Comparison of ENCODE assay signal across 10 cellular contexts in the genomic region with DNA sequence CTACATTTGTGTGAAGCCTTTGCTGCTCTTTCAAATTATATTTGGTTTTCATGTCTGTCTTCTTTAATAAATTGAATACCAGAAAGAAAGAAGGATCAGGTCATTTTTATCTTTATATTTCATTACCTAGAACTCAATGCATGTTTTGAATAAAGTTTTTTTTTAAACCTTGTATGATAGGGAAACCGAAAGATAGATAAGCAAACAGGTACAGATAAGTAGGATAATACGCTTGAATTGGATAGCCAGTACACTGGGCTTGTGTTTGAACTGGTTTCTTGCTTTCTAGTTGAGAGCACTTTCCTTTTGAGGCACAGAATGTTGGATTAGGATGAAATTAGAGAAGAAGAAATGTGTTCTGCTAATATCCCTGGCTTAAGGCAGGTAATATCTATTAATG. TPM values are rescaled to one million over a fixed set of nuclear protein-coding genes. Genes with fewer than 3 reads are reported as not detected.
A peak's percentile ranks its signal among the peaks of the same experiment; 100 is the strongest.
DNase-seq lines count a peak whose midpoint lies in the region; ATAC-seq, FAIRE-seq and TF ChIP-seq lines count a peak whose summit lies in the region.
"Had no signal": no experiment of that assay in that cellular context is flagged by ENCODE, and none has a peak within 500 bp of the region (broad histone marks: within the 10 kb centered on the region; RNA-seq: fewer than 3 reads in every experiment).

No MANE protein-coding gene starts in this region.

- peak; percentile 62 for DNase-seq in NCI-H1092 treated with DMSO at 0.1 percent for 48 hours (lab: John Stamatoyannopoulos, UW)
- no peak for DNase-seq in NCI-H1092 (lab: John Stamatoyannopoulos, UW)
- DNase-seq in GM12878 (ENCODE audit: low read depth, low spot score) = no peak
- DNase-seq in lower lobe of right lung = no peak
- no peak for DNase-seq in thoracic aorta (ENCODE audit: low spot score)
- no peak for DNase-seq in HT-29 (ENCODE audit: low spot score)
- DNase-seq in stimulated activated naive CD4-positive, alpha-beta T cell (lab: John Stamatoyannopoulos, UW) = no peak
- DNase-seq in CD14-positive monocyte (ENCODE audit: low spot score) = no peak

- H3K9me3 ChIP-seq in GM12878 (replicated peaks; ENCODE audit: control insufficient read depth, insufficient read depth, low read length) (peaks cover 8% of the 10 kb centered on the region), lower lobe of right lung (peaks cover 11% of the 10 kb centered on the region), thoracic aorta (peaks cover 9% of the 10 kb centered on the region)

- no peaks in the 10 kb centered on the region for H4K20me1 ChIP-seq in GM12878 (ENCODE audit: control insufficient read depth, insufficient read depth)

- in situ Hi-C loops in GM12878 (cut with MboI) = no loop called here

- POLR2A ChIA-PET in GM12878 (lab: Charles Lee) = interaction anchor here (0.6 kb wide), 1 partner anchor 1401 kb away, joined by 5 read pairs; no protein-coding TSS in a partner anchor

- TF ChIP-seq RAD21 in GM12878 (IDR thresholded peaks at IDR 0.05; ENCODE audit: insufficient read depth, low read depth, low read length) = no peak

- ATAC-seq in GM12878 (no peak), lower lobe of right lung (no peak), thoracic aorta (ENCODE audit: insufficient number of reproducible peaks, low FRiP score, low read depth) (no peak)
- ATAC-seq: activated T-helper 17 cell treated with anti-CD3 and anti-CD28 coated beads, Interleukin-2, amount 50 U/mL, for 72 hours had no signal

- 97% methylated on average over 2 of the region's 2 CpGs for WGBS in GM12878 (ENCODE audit: insufficient coverage, insufficient replicate concordance, low lambda C conversion rate, missing lambda C conversion rate)

- no peak overlapping the region for H3K9ac ChIP-seq in GM12878 (ENCODE audit: control insufficient read depth, insufficient read depth, low read length)

- intact Hi-C loops in GM12878 (cut with micrococcal nuclease; ENCODE audit: unreplicated experiment) (no loop called here), lower lobe of right lung (cut with DNase I) (no loop called here), CD14-positive monocyte (cut with micrococcal nuclease) (no loop called here)

- H3K9me3 Mint-ChIP-seq in CD14-positive monocyte = peaks cover 6 to 15% (median 10%) of the 10 kb centered on the region in 7 donors

- no peak overlapping the region for H2AFZ ChIP-seq in GM12878 (ENCODE audit: control insufficient read depth, low read depth, low read length)

- H3K4me3 ChIP-seq in GM12878 = no peak overlapping the region
- no peak overlapping the region for H3K4me3 ChIP-seq in lower lobe of right lung
- no peak overlapping the region for H3K4me3 ChIP-seq in thoracic aorta

- TF ChIP-seq POLR2A in GM12878 (IDR thresholded peaks at IDR 0.05; ENCODE audit: low read depth, low read length) = no peak

- H3K79me2 ChIP-seq in GM12878 (ENCODE audit: control insufficient read depth, insufficient read depth, low read length) = peaks cover 30% of the 10 kb centered on the region

- no peak for TF ChIP-seq EP300 in GM12878 (IDR thresholded peaks at IDR 0.05; ENCODE audit: borderline replicate concordance in 1 of 2, control insufficient read depth in 1 of 2, low read depth in 2 of 2, low read length in 2 of 2)

- peak overlapping the region in 1 of 7 donors; percentile 73 for H3K27ac Mint-ChIP-seq in CD14-positive monocyte
- H3K27ac Mint-ChIP-seq: activated T-helper 17 cell treated with anti-CD3 and anti-CD28 coated beads, Interleukin-2, amount 50 U/mL, for 72 hours had no signal

- H3K4me3 Mint-ChIP-seq in CD14-positive monocyte = no peak overlapping the region
- H3K4me3 Mint-ChIP-seq: activated T-helper 17 cell treated with anti-CD3 and anti-CD28 coated beads, Interleukin-2, amount 50 U/mL, for 72 hours; neural crest cell had no signal

- H3K36me3 ChIP-seq in GM12878 (ENCODE audit: control insufficient read depth in 2 of 2, insufficient read depth in 2 of 2, low read length in 1 of 2) (peaks cover 2 to 7% of the 10 kb centered on the region in 2 experiments; a peak in 2 of 4 replicates), lower lobe of right lung (no peaks in the 10 kb centered on the region), thoracic aorta (no peaks in the 10 kb centered on the region)

- BruUV-seq in GM12878 (replicated peaks; lab: Mats Ljungman, UMichigan) = no TSS peak

- CTCF ChIA-PET in GM12878 (lab: Yijun Ruan, JAX) = interaction anchor here (0.8 kb wide), 1 partner anchor 146 kb away, joined by 5 read pairs; no protein-coding TSS in a partner anchor

- peaks cover 31 to 42% of the 10 kb centered on the region in 2 donors for H3K36me3 Mint-ChIP-seq in CD14-positive monocyte

- H3K27me3 ChIP-seq in GM12878 (replicated peaks in 1 of 2; ENCODE audit: control insufficient read depth in 2 of 2, insufficient read depth in 2 of 2, low read length in 1 of 2) (no peaks in the 10 kb centered on the region), lower lobe of right lung (ENCODE audit: low read depth) (no peaks in the 10 kb centered on the region), thoracic aorta (replicated peaks; ENCODE audit: insufficient read depth) (no peaks in the 10 kb centered on the region)

- H3K27ac ChIP-seq in GM12878 (ENCODE audit: control insufficient read depth, insufficient read depth) = peak overlapping the region; percentile 31; the same call in 1 of the 2 replicates
- peak overlapping the region; percentile 4 for H3K27ac ChIP-seq in lower lobe of right lung
- H3K27ac ChIP-seq in thoracic aorta = peak overlapping the region; percentile 2 to 23

- TF ChIP-seq CTCF in GM12878 (IDR thresholded peaks at IDR 0.05 in 2 of 3, conservative IDR thresholded peaks at IDR 0.05 in 1 of 3; ENCODE audit: control insufficient read depth in 2 of 3, extremely low read depth in 1 of 3, insufficient read depth in 1 of 3, low read depth in 3 of 3, low read length in 3 of 3) (no peak), lower lobe of right lung (IDR thresholded peaks at IDR 0.05) (no peak), thoracic aorta (IDR thresholded peaks at IDR 0.05) (no peak), CD14-positive monocyte (IDR thresholded peaks at IDR 0.05) (no peak)

- no peak overlapping the region for H3K4me2 ChIP-seq in GM12878 (ENCODE audit: control insufficient read depth, insufficient read depth)

- RAD21 ChIA-PET in GM12878 (lab: Charles Lee; ENCODE audit: unreplicated experiment) = no interaction called here

- H3K4me1 ChIP-seq in GM12878 (ENCODE audit: control insufficient read depth, insufficient read depth, low read length) = peaks cover 3% of the 10 kb centered on the region
- peaks cover 36% of the 10 kb centered on the region for H3K4me1 ChIP-seq in lower lobe of right lung
- H3K4me1 ChIP-seq in thoracic aorta (ENCODE audit: control insufficient read depth in 1 of 2, low read depth in 2 of 2) = peaks cover 20 to 34% of the 10 kb centered on the region in 2 donors

- peaks cover 0 to 2% (median 0%) of the 10 kb centered on the region in 3 donors for H3K27me3 Mint-ChIP-seq in CD14-positive monocyte (ENCODE audit: low read depth in 3 of 3)
- H3K27me3 Mint-ChIP-seq: activated T-helper 17 cell treated with anti-CD3 and anti-CD28 coated beads, Interleukin-2, amount 50 U/mL, for 72 hours had no signal

- SMC1A ChIA-PET in GM12878 (lab: Charles Lee; ENCODE audit: uncharacterized antibody, unreplicated experiment) = interaction anchor here (1.0 to 1.3 kb wide), 4 partner anchors 36 to 78 kb away, joined by 3 read pairs; no protein-coding TSS in a partner anchor

- FAIRE-seq in GM12878 (lab: Jason Lieb, UNC) = no peak

- H3K4me1 Mint-ChIP-seq in CD14-positive monocyte = peaks cover 50% of the 10 kb centered on the region

RNA-seq across cellular contexts. Expression of a gene that starts 46.9 kb away (rescaled TPM):
- total RNA-seq in GM12878 (2013; cell fraction: nucleolus; rRNA removed) = 128 and 134 TPM in 2 replicates
- total RNA-seq in GM12878 (2014; rRNA removed) = 9.9 and 10.9 TPM in 2 replicates
- total RNA-seq in GM12878 (2014; rRNA removed; fragmentation: Illumina TruSeq; extraction: Trizol) = 17.0 and 18.9 TPM in 2 replicates
- total RNA-seq in GM12878 (2021) = 13.3 and 14.1 TPM in 2 replicates
- 16.0 TPM for polyA plus RNA-seq in GM12878 (2011; ENCODE audit: low read depth)
- 18.3 and 33.2 TPM in 2 replicates for polyA plus RNA-seq in GM12878 (2011; rRNA removed)
- 4.1 and 4.6 TPM in 2 replicates for polyA plus RNA-seq in GM12878 (2011; cell fraction: cytosol; rRNA removed)
- 39.4 and 45.8 TPM in 2 replicates for polyA plus RNA-seq in GM12878 (2011; cell fraction: nucleus; rRNA removed)
- polyA plus RNA-seq in GM12878 (2012) = 9.5 and 13.4 TPM in 2 replicates
- 17.0 and 24.9 TPM in 2 replicates for polyA plus RNA-seq in GM12878 (2014; fragmentation: Illumina TruSeq; extraction: Trizol)
- 1 to 10 TPM; 2.6 to 3.8 TPM for polyA plus RNA-seq in GM12878 (2014; fragmentation: Nextera tagmentation; extraction: Ambion mirVana)
- 11.5 and 13.9 TPM in 2 replicates for polyA plus RNA-seq in GM12878 (2014; rRNA removed)
- 10 to 100 TPM; 11.7 to 12.4 TPM for polyA plus RNA-seq in GM12878 (2016; fragmentation: Nextera tagmentation; extraction: Ambion mirVana)
- polyA minus RNA-seq in GM12878 (2011; rRNA and poly(A)+ RNA removed) = 14.6 and 19.4 TPM in 2 replicates
- polyA minus RNA-seq in GM12878 (2011; cell fraction: cytosol; rRNA and poly(A)+ RNA removed) = 7.6 and 10.2 TPM in 2 replicates
- 22.7 and 26.3 TPM in 2 replicates for polyA minus RNA-seq in GM12878 (2011; cell fraction: nucleus; rRNA and poly(A)+ RNA removed)
- total RNA-seq in lower lobe of right lung = 51.4 TPM
- total RNA-seq in thoracic aorta = 10 to 100 TPM; 29.7 to 66.9 TPM
- 12.2 and 14.9 TPM in 2 replicates for total RNA-seq in HT-29 (2014; rRNA removed; shearing (Covaris generic))
- 1 to 10 TPM; 6.9 to 8.7 TPM for polyA plus RNA-seq in CD14-positive monocyte
